17 cellular contexts compared by ENCODE assay signal in genomic region chr10:30368065-30368718, GRCh38. TPM values are rescaled to one million over a fixed set of nuclear protein-coding genes. Genes with fewer than 3 reads are reported as not detected.
DNase-seq lines count a peak whose midpoint lies in the region; ATAC-seq and TF ChIP-seq lines count a peak whose summit lies in the region.
"Had no signal": no experiment of that assay in that cellular context is flagged by ENCODE, and none has a peak within 500 bp of the region (broad histone marks: within the 10 kb centered on the region; RNA-seq: fewer than 3 reads in every experiment).

No MANE protein-coding gene starts in this region.

- no peak overlapping the region for H2BK20ac ChIP-seq in H9 (ENCODE audit: low read depth, low read length, poor library complexity, severe bottlenecking)

- H2BK120ac ChIP-seq in H9 (ENCODE audit: low read depth, low read length, poor library complexity, severe bottlenecking), result no peak overlapping the region

- H3K9me3 Mint-ChIP-seq in H9, result no peaks in the 10 kb centered on the region
- H3K9me3 Mint-ChIP-seq in endodermal cell, result no peaks in the 10 kb centered on the region
- H3K9me3 Mint-ChIP-seq: activated CD4-positive, alpha-beta T cell treated with anti-CD3 and anti-CD28 coated beads, Interleukin-2, amount 10 ng/mL, durations not matched to agents 24 days and 14 days; CD4-positive, CD25-positive, alpha-beta regulatory T cell; T-helper 2 cell treated with Interferon-gamma antibody and Interleukin-4, amounts not matched to agents 5 μg/mL and 100 μg/mL, for 36 hours had no signal

- no peak overlapping the region for H4K8ac ChIP-seq in H9 (replicated peaks; ENCODE audit: insufficient read length, low read depth, low read length)

- H3K9ac ChIP-seq in H9 (ENCODE audit: extremely low read depth, insufficient read length, low read length) (no peak overlapping the region), endodermal cell (ENCODE audit: extremely low read depth, low read length, poor library complexity, severe bottlenecking) (no peak overlapping the region)

- H3K79me2 ChIP-seq in H9 (ENCODE audit: insufficient read depth, low read length), result no peaks in the 10 kb centered on the region

- intact Hi-C loops in left lung (cut with DNase I) (no loop called here), esophagus squamous epithelium (cut with DNase I) (no loop called here)

- H2BK12ac ChIP-seq in H9 (ENCODE audit: insufficient read length, low read depth, low read length), result no peak overlapping the region

- no CpG with 5 or more reads among the region's 22 CpGs for WGBS in H9 (ENCODE audit: extremely low coverage, insufficient read length, low lambda C conversion rate)
- 85 to 93% methylated on average over 6 to 22 of the region's 22 CpGs for WGBS in endodermal cell (ENCODE audit: insufficient coverage in 1 of 2, insufficient read length in 1 of 2), 2 experiments
- 22 to 30% methylated on average over 12 to 13 of the region's 22 CpGs for WGBS in esophagus squamous epithelium, 2 donors

- peak; percentile 49 for DNase-seq in H9
- DNase-seq in endodermal cell, result peak; percentile 65
- DNase-seq in left lung, result peak; percentile 52 to 74
- peak; percentile 14 for DNase-seq in skeletal muscle cell (ENCODE audit: low read depth)
- no peak for DNase-seq in OCI-M2 (lab: John Stamatoyannopoulos, UW; ENCODE audit: unreplicated experiment)
- no peak for DNase-seq in activated CD4-positive, alpha-beta T cell treated with anti-CD3 and anti-CD28 coated beads for 48 hours
- DNase-seq in esophagus squamous epithelium (lab: John Stamatoyannopoulos, UW), result no peak
- DNase-seq: activated CD4-positive, alpha-beta T cell treated with anti-CD3 and anti-CD28 coated beads, Interleukin-2, amount 10 ng/mL, durations not matched to agents 24 days and 14 days; CD4-positive, CD25-positive, alpha-beta regulatory T cell; effector memory CD4-positive, alpha-beta T cell; hippocampal formation; midbrain; NCI-H1048; NCI-H524 treated with DMSO at 0.1 percent for 48 hours; RPMI8226; stimulated activated naive CD4-positive, alpha-beta T cell treated with Interleukin-2 at 50 U/mL for 16 hours had no signal

- H3K36me3 ChIP-seq in endodermal cell (ENCODE audit: control insufficient read depth, insufficient read depth, low read length) (no peaks in the 10 kb centered on the region), left lung (no peaks in the 10 kb centered on the region), esophagus squamous epithelium (no peaks in the 10 kb centered on the region)

- H3K27ac Mint-ChIP-seq in H9 (no peak overlapping the region), endodermal cell (no peak overlapping the region)
- H3K27ac Mint-ChIP-seq: activated CD4-positive, alpha-beta T cell treated with anti-CD3 and anti-CD28 coated beads, Interleukin-2, amount 10 ng/mL, durations not matched to agents 24 days and 14 days; T-helper 2 cell treated with Interferon-gamma antibody and Interleukin-4, amounts not matched to agents 5 μg/mL and 100 μg/mL, for 36 hours had no signal

- no peak overlapping the region for H2BK5ac ChIP-seq in H9 (ENCODE audit: insufficient read length, low read length)

- no peak overlapping the region for H3T11ph ChIP-seq in H9 (ENCODE audit: low read length)

- no peak overlapping the region for H4K5ac ChIP-seq in H9 (ENCODE audit: insufficient read length, low read depth, low read length)

- H3K23me2 ChIP-seq in H9 (ENCODE audit: insufficient read length, low read depth, low read length, poor library complexity, severe bottlenecking), result peaks cover 3% of the 10 kb centered on the region

- H3K9me3 ChIP-seq in H9 (ENCODE audit: control insufficient read depth, low read depth, low read length), result no peaks in the 10 kb centered on the region
- H3K9me3 ChIP-seq in endodermal cell (ENCODE audit: control insufficient read depth, low read length), result no peaks in the 10 kb centered on the region
- no peaks in the 10 kb centered on the region for H3K9me3 ChIP-seq in left lung
- no peaks in the 10 kb centered on the region for H3K9me3 ChIP-seq in esophagus squamous epithelium

- H3K4me1 Mint-ChIP-seq in H9 (peaks cover 17 to 39% of the 10 kb centered on the region in 2 experiments), endodermal cell (peaks cover 24% of the 10 kb centered on the region)

- peak overlapping the region; percentile 42 for H3K18ac ChIP-seq in H9 (ENCODE audit: insufficient read length, low read depth, low read length)

- H3K27me3 Mint-ChIP-seq in H9 (ENCODE audit: low read depth) (peaks cover 14% of the 10 kb centered on the region), endodermal cell (ENCODE audit: insufficient read depth) (peaks cover 13% of the 10 kb centered on the region)

- H3K27ac ChIP-seq in H9 (ENCODE audit: insufficient read length, low read depth, low read length), result no peak overlapping the region
- no peak overlapping the region for H3K27ac ChIP-seq in endodermal cell (ENCODE audit: low read depth, low read length)
- no peak overlapping the region for H3K27ac ChIP-seq in left lung
- H3K27ac ChIP-seq in esophagus squamous epithelium, result peak overlapping the region in 1 of 4 donors; percentile 55

- TF ChIP-seq CTCF in H9 (conservative IDR thresholded peaks at IDR 0.05), result no peak
- TF ChIP-seq CTCF in endodermal cell (conservative IDR thresholded peaks at IDR 0.05), result no peak
- TF ChIP-seq CTCF in left lung (IDR thresholded peaks at IDR 0.05), result no peak
- TF ChIP-seq CTCF in esophagus squamous epithelium (IDR thresholded peaks at IDR 0.05), result no peak

- H3K36me3 Mint-ChIP-seq in H9 (ENCODE audit: insufficient read depth in 1 of 3, low read depth in 3 of 3) (no peaks in the 10 kb centered on the region; a peak in 1 of 7 replicates), endodermal cell (ENCODE audit: low read depth) (no peaks in the 10 kb centered on the region)
- H3K36me3 Mint-ChIP-seq: CD4-positive, CD25-positive, alpha-beta regulatory T cell had no signal

- peak; percentile 80 for ATAC-seq in left lung

- no peaks in the 10 kb centered on the region for H4K20me1 ChIP-seq in H9 (ENCODE audit: control insufficient read depth, insufficient read depth, insufficient read length)

- peak overlapping the region; percentile 68; the same call in 1 of the 2 replicates for H3K14ac ChIP-seq in H9 (ENCODE audit: insufficient read depth, low read length)

- no peak overlapping the region for H2AK5ac ChIP-seq in H9 (ENCODE audit: insufficient read length, low read length)

- H4K91ac ChIP-seq in H9 (ENCODE audit: insufficient read length, low read depth, low read length), result no peak overlapping the region

- H2BK15ac ChIP-seq in H9 (ENCODE audit: low read depth, low read length), result no peak overlapping the region; the same call in 1 of the 2 replicates

- H3K27me3 ChIP-seq in H9 (ENCODE audit: insufficient read depth, low read length) (no peaks in the 10 kb centered on the region), endodermal cell (ENCODE audit: control insufficient read depth, insufficient read depth, low read length, poor library complexity, severe bottlenecking) (no peaks in the 10 kb centered on the region), left lung (no peaks in the 10 kb centered on the region), esophagus squamous epithelium (no peaks in the 10 kb centered on the region)

- H3K4me3 ChIP-seq in endodermal cell (ENCODE audit: low read length) (no peak overlapping the region), left lung (no peak overlapping the region), skeletal muscle cell (ENCODE audit: low read depth, low read length) (no peak overlapping the region), esophagus squamous epithelium (peak overlapping the region in 2 of 4 donors; percentile 23 to 34)

- H3K23ac ChIP-seq in H9 (ENCODE audit: insufficient read length, low read depth, low read length), result no peak overlapping the region

- H3K4ac ChIP-seq in H9 (ENCODE audit: low read depth, low read length), result no peak overlapping the region

- no peak overlapping the region for H2AFZ ChIP-seq in H9 (ENCODE audit: low read length)

- peaks cover 7% of the 10 kb centered on the region; the same call in 1 of the 2 replicates for H3K4me1 ChIP-seq in H9 (ENCODE audit: insufficient read depth, low read length)
- H3K4me1 ChIP-seq in endodermal cell (ENCODE audit: control insufficient read depth, insufficient read depth, low read length), result no peaks in the 10 kb centered on the region
- H3K4me1 ChIP-seq in left lung, result peaks cover 0 to 4% of the 10 kb centered on the region in 2 donors
- H3K4me1 ChIP-seq in esophagus squamous epithelium, result peaks cover 5 to 28% (median 8%) of the 10 kb centered on the region in 3 donors

- no peak overlapping the region for H3K4me2 ChIP-seq in H9 (ENCODE audit: insufficient read depth, insufficient read length, low read length)

- no peak overlapping the region for H3K4me3 Mint-ChIP-seq in H9
- no peak overlapping the region for H3K4me3 Mint-ChIP-seq in endodermal cell
- H3K4me3 Mint-ChIP-seq: activated CD4-positive, alpha-beta T cell treated with anti-CD3 and anti-CD28 coated beads, Interleukin-2, amount 10 ng/mL, durations not matched to agents 24 days and 14 days; CD4-positive, CD25-positive, alpha-beta regulatory T cell; T-helper 2 cell treated with Interferon-gamma antibody and Interleukin-4, amounts not matched to agents 5 μg/mL and 100 μg/mL, for 36 hours had no signal

- H3K79me1 ChIP-seq in H9 (ENCODE audit: insufficient read depth, low read depth, low read length, poor library complexity, severe bottlenecking), result no peaks in the 10 kb centered on the region

- no peak overlapping the region for H3K56ac ChIP-seq in H9 (ENCODE audit: insufficient read length, low read depth, low read length)

- TF ChIP-seq POLR2A in esophagus squamous epithelium (IDR thresholded peaks at IDR 0.05), result no peak

RNA-seq across cellular contexts. Expression of gene MTPAP, which starts 19.1 kb away (rescaled TPM):
- total RNA-seq in H9 (2021) (43.9 and 44.0 TPM in 2 replicates), endodermal cell (10 to 100 TPM; 33.6 to 36.6 TPM), left lung (10 to 100 TPM; 19.6 to 23.2 TPM), esophagus squamous epithelium (10 to 100 TPM; 10.5 to 25.7 (median 12.3) TPM)
- polyA plus RNA-seq in endodermal cell (2013, experiment 1 of 2), result 23.0 TPM
- 19.7 TPM for polyA plus RNA-seq in endodermal cell (2013, experiment 2 of 2)

Comparison
In these comparisons a context has a peak if more than half of its experiments do, and no peak if none do; other contexts are left out.
1. DNase-seq: peak in H9 (single experiment), endodermal cell (single experiment), left lung (2 of 2) and skeletal muscle cell (single experiment); none in OCI-M2 (single experiment), activated CD4-positive, alpha-beta T cell treated with anti-CD3 and anti-CD28 coated beads for 48 hours (single experiment) and esophagus squamous epithelium (single experiment).